26 cellular contexts compared by ENCODE assay signal in genomic region chr4:33883111-33883510, GRCh38.
"Had no signal": no experiment of that assay in that cellular context is flagged by ENCODE, and none has a peak within 500 bp of the region (broad histone marks: within the 10 kb centered on the region; RNA-seq: fewer than 3 reads in every experiment).

No MANE protein-coding gene starts in this region.

- DNase-seq: activated CD4-positive, alpha-beta T cell treated with anti-CD3 and anti-CD28 coated beads for 4 hours; activated CD8-positive, alpha-beta memory T cell treated with anti-CD3 and anti-CD28 coated beads, Interleukin-2, amount 50 U/mL, for 4 hours; activated CD8-positive, alpha-beta T cell treated with anti-CD3 and anti-CD28 coated beads for 36 hours; activated T-cell treated with anti-CD3 and anti-CD28 coated beads, Interleukin-2, amount 50 U/mL, for 72 hours; aorta; body of pancreas; MM.1S; NCI-H1105; NCI-H1436; NCI-H1694 treated with DMSO at 0.1 percent for 48 hours; NCI-H2029 treated with DMSO at 0.1 percent for 48 hours; NCI-H345; NCI-H510A; NCI-H526 treated with DMSO at 0.1 percent for 48 hours; NCI-H82; OCI-M1; Peyer's patch; SHP77; T-cell; T-helper 2 cell had no signal

- ATAC-seq: activated CD4-positive, CD25-positive, alpha-beta regulatory T cell treated with anti-CD3 and anti-CD28 coated beads, Interleukin-2, amount 50 U/mL, for 24 hours; activated CD8-positive, alpha-beta T cell treated with anti-CD3 and anti-CD28 coated beads for 36 hours; activated T-cell treated with anti-CD3 and anti-CD28 coated beads, Interleukin-2, amount 50 U/mL, for 72 hours; body of pancreas; T-cell had no signal

- H3K4me3 ChIP-seq: body of pancreas, Peyer's patch, SJSA1 had no signal

- H3K27ac ChIP-seq: body of pancreas, KMS-11, Peyer's patch, SJSA1 had no signal

- H3K4me1 ChIP-seq: body of pancreas, Peyer's patch, SJSA1 had no signal

- H3K27ac Mint-ChIP-seq: activated CD8-positive, alpha-beta T cell treated with anti-CD3 and anti-CD28 coated beads for 36 hours; activated naive CD4-positive, alpha-beta T cell treated with anti-CD3 and anti-CD28 coated beads, Interleukin-2, amount 50 U/mL, for 24 hours; activated T-cell treated with anti-CD3 and anti-CD28 coated beads, Interleukin-2, amount 50 U/mL, for 72 hours; activated T-helper 2 cell treated with anti-CD3 and anti-CD28 coated beads, Interferon-gamma antibody, Interleukin-2, Interleukin-4, amounts not matched to agents 10 μg/mL and 5 μg/mL and 100 μg/mL, durations not matched to agents 14 hours and 24 hours and 36 hours; T-cell had no signal

- H3K36me3 Mint-ChIP-seq: activated naive CD4-positive, alpha-beta T cell treated with anti-CD3 and anti-CD28 coated beads, Interleukin-2, amount 50 U/mL, for 24 hours; T-cell had no signal

- H3K4me2 ChIP-seq: KMS-11 had no signal

- H3K27me3 Mint-ChIP-seq: activated CD8-positive, alpha-beta T cell treated with anti-CD3 and anti-CD28 coated beads for 36 hours; activated naive CD4-positive, alpha-beta T cell treated with anti-CD3 and anti-CD28 coated beads, Interleukin-2, amount 50 U/mL, for 24 hours; central memory CD8-positive, alpha-beta T cell; T-cell had no signal

- H3K27me3 ChIP-seq: body of pancreas, Peyer's patch, SJSA1 had no signal

- H3K9me3 ChIP-seq: body of pancreas, Peyer's patch, SJSA1 had no signal

- H3K4me3 Mint-ChIP-seq: activated CD8-positive, alpha-beta T cell treated with anti-CD3 and anti-CD28 coated beads for 36 hours; activated naive CD4-positive, alpha-beta T cell treated with anti-CD3 and anti-CD28 coated beads, Interleukin-2, amount 50 U/mL, for 24 hours; activated T-cell treated with anti-CD3 and anti-CD28 coated beads, Interleukin-2, amount 50 U/mL, for 72 hours; central memory CD8-positive, alpha-beta T cell; T-cell had no signal

- H3K9ac ChIP-seq: KMS-11 had no signal

- H3K4me1 Mint-ChIP-seq: activated naive CD4-positive, alpha-beta T cell treated with anti-CD3 and anti-CD28 coated beads, Interleukin-2, amount 50 U/mL, for 24 hours; central memory CD8-positive, alpha-beta T cell; T-cell had no signal

- H3K36me3 ChIP-seq: Peyer's patch, SJSA1 had no signal
